ENCODE assay signal across 8 cellular contexts in the genomic region with DNA sequence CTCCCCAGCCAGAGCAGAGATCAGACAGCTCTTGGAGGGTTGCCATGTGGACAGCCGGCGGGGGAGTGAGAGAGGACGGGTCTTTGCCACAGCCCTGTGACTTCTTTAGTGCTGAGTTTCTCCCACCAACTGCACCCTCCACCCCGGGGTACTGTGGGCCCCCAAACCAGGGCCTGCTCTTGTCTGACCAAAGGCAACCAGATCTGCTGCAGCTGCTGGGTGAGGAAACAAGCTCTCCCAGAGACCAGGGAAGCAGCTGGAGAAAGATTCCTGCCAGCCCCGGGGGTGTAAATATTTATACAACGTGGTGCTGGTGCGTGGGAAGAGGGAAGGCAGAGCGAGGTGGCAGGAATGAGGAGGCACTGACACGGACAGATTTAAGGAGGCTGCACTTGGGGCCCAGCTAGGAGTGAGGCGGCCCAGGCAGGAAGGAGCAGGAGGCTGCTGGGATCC. TPM values are rescaled to one million over a fixed set of nuclear protein-coding genes. Genes with fewer than 3 reads are reported as not detected.
DNase-seq lines count a peak whose midpoint lies in the region; ATAC-seq and TF ChIP-seq lines count a peak whose summit lies in the region.

No MANE protein-coding gene starts in this region.

- H3K36me3 ChIP-seq in MG63 (no peaks in the 10 kb centered on the region; the same call in 1 of the 2 replicates), upper lobe of right lung (no peaks in the 10 kb centered on the region)

- TF ChIP-seq CTCF in upper lobe of right lung (IDR thresholded peaks at IDR 0.05), result no peak

- no peak for ATAC-seq in central memory CD8-positive, alpha-beta T cell (replicated peaks; ENCODE audit: extremely low read depth, poor library complexity, severe bottlenecking)
- ATAC-seq in upper lobe of right lung (peak; percentile 77), GM18519 (IDR thresholded peaks at IDR 0.05; ENCODE audit: low FRiP score, unreplicated experiment) (no peak)

- H3K36me3 Mint-ChIP-seq in central memory CD8-positive, alpha-beta T cell (ENCODE audit: insufficient read depth), result no peaks in the 10 kb centered on the region

- H3K4me3 ChIP-seq in MG63 (no peak overlapping the region), upper lobe of right lung (no peak overlapping the region)

- peak overlapping the region; percentile 89 for H3K27ac Mint-ChIP-seq in central memory CD8-positive, alpha-beta T cell (ENCODE audit: low read depth)

- H3K9me3 ChIP-seq in MG63, result 0 out of 2 replicates have a peak, but pooled peaks cover 4% of the 10 kb centered on the region
- H3K9me3 ChIP-seq in upper lobe of right lung, result no peaks in the 10 kb centered on the region

- DNase-seq in DMS 273 (lab: John Stamatoyannopoulos, UW; ENCODE audit: unreplicated experiment), result peak; percentile 91
- DNase-seq in MG63, result peak; percentile 86
- DNase-seq in central memory CD8-positive, alpha-beta T cell (ENCODE audit: low spot score in 2 of 2), result no peak
- peak; percentile 80 to 87 for DNase-seq in lung microvascular endothelial cell (ENCODE audit: low read depth in 2 of 2)
- peak; percentile 73 for DNase-seq in upper lobe of right lung
- DNase-seq in NCI-H2107 treated with DMSO at 0.1 percent for 48 hours (lab: John Stamatoyannopoulos, UW; ENCODE audit: unreplicated experiment), result no peak
- DNase-seq in COLO829 (ENCODE audit: low spot score), result no peak

- peaks cover 29% of the 10 kb centered on the region for H3K4me1 Mint-ChIP-seq in central memory CD8-positive, alpha-beta T cell

- H3K4me1 ChIP-seq in upper lobe of right lung, result peaks cover 39% of the 10 kb centered on the region

- no peak overlapping the region for H3K4me3 Mint-ChIP-seq in central memory CD8-positive, alpha-beta T cell

- no peaks in the 10 kb centered on the region for H3K27me3 ChIP-seq in MG63
- H3K27me3 ChIP-seq in upper lobe of right lung, result no peaks in the 10 kb centered on the region

- H3K9me3 Mint-ChIP-seq in central memory CD8-positive, alpha-beta T cell, result peaks cover 1% of the 10 kb centered on the region

- intact Hi-C loops in upper lobe of right lung (cut with DNase I), result no loop called here

- H3K27me3 Mint-ChIP-seq in central memory CD8-positive, alpha-beta T cell, result no peaks in the 10 kb centered on the region

- H3K27ac ChIP-seq in upper lobe of right lung, result peak overlapping the region; percentile 81

RNA-seq across cellular contexts. Expression of a gene that starts 14.3 kb away (rescaled TPM):
- total RNA-seq in MG63 (2014; rRNA removed; shearing (Covaris generic); ENCODE audit: low replicate concordance), result 9.3 and 30.2 TPM in 2 replicates
- 5.7 and 8.7 TPM in 2 replicates for total RNA-seq in lung microvascular endothelial cell
- 187 TPM for total RNA-seq in upper lobe of right lung

Comparison
In these comparisons a context has a peak if more than half of its experiments do, and no peak if none do; other contexts are left out.
1. DNase-seq: peak in DMS 273 (single experiment), MG63 (single experiment), lung microvascular endothelial cell (2 of 2) and upper lobe of right lung (single experiment); none in central memory CD8-positive, alpha-beta T cell (0 of 2), NCI-H2107 treated with DMSO at 0.1 percent for 48 hours (single experiment) and COLO829 (single experiment).